Comparison of ENCODE assay signal across 20 cellular contexts in genomic region chr6:44935693-44936300, GRCh38.
DNase-seq lines count a peak whose midpoint lies in the region; ATAC-seq, FAIRE-seq and TF ChIP-seq lines count a peak whose summit lies in the region.
"Had no signal": no experiment of that assay in that cellular context is flagged by ENCODE, and none has a peak within 500 bp of the region (broad histone marks: within the 10 kb centered on the region; RNA-seq: fewer than 3 reads in every experiment).

No MANE protein-coding gene starts in this region.

- peaks cover 45% of the 10 kb centered on the region for H3K4me1 Mint-ChIP-seq in activated naive CD4-positive, alpha-beta T cell treated with anti-CD3 and anti-CD28 coated beads for 36 hours (ENCODE audit: low read depth)
- H3K4me1 Mint-ChIP-seq in T-helper 1 cell treated with Interleukin-12 subunit alpha and Interleukin-12 subunit beta and Interleukin-4 antibody, amounts not matched to agents 30 μg/mL and 1 μg/mL, for 36 hours (ENCODE audit: low read depth) = peaks cover 32% of the 10 kb centered on the region

- no peak overlapping the region for H3K4me3 ChIP-seq in bronchial epithelial cell (ENCODE audit: low read depth, low read length)
- H3K4me3 ChIP-seq: gastroesophageal sphincter had no signal

- TF ChIP-seq CTCF in bronchial epithelial cell (IDR thresholded peaks at IDR 0.05; ENCODE audit: insufficient read depth, low read length, severe bottlenecking) = no peak

- H3K4me3 Mint-ChIP-seq in activated naive CD4-positive, alpha-beta T cell treated with anti-CD3 and anti-CD28 coated beads for 36 hours = no peak overlapping the region
- H3K4me3 Mint-ChIP-seq in T-helper 1 cell treated with Interleukin-12 subunit alpha and Interleukin-12 subunit beta and Interleukin-4 antibody, amounts not matched to agents 30 μg/mL and 1 μg/mL, for 36 hours = peak overlapping the region; percentile 68
- H3K4me3 Mint-ChIP-seq: IgD-negative memory B cell, mesothelial cell of epicardium, type B pancreatic cell had no signal

- CTCF ChIA-PET in activated naive CD4-positive, alpha-beta T cell treated with anti-CD3 and anti-CD28 coated beads for 36 hours (lab: Charles Lee) = interaction anchor here (0.5 to 0.7 kb wide), 2 partner anchors 230 to 1153 kb away, joined by 3 read pairs; no protein-coding TSS in a partner anchor

- no peaks in the 10 kb centered on the region for H3K36me3 ChIP-seq in bronchial epithelial cell (ENCODE audit: control insufficient read depth, insufficient read depth, low read length)
- H3K36me3 ChIP-seq: gastroesophageal sphincter, neutrophil had no signal

- FAIRE-seq in bronchial epithelial cell (lab: Jason Lieb, UNC) = peak; percentile 50

- H3K36me3 Mint-ChIP-seq in activated naive CD4-positive, alpha-beta T cell treated with anti-CD3 and anti-CD28 coated beads for 36 hours (ENCODE audit: low read depth) = peaks cover 14% of the 10 kb centered on the region
- H3K36me3 Mint-ChIP-seq in T-helper 1 cell treated with Interleukin-12 subunit alpha and Interleukin-12 subunit beta and Interleukin-4 antibody, amounts not matched to agents 30 μg/mL and 1 μg/mL, for 36 hours (ENCODE audit: low read depth) = peaks cover 6% of the 10 kb centered on the region

- no peaks in the 10 kb centered on the region for H3K27me3 Mint-ChIP-seq in activated naive CD4-positive, alpha-beta T cell treated with anti-CD3 and anti-CD28 coated beads for 36 hours (ENCODE audit: low read depth)
- no peaks in the 10 kb centered on the region for H3K27me3 Mint-ChIP-seq in T-helper 1 cell treated with Interleukin-12 subunit alpha and Interleukin-12 subunit beta and Interleukin-4 antibody, amounts not matched to agents 30 μg/mL and 1 μg/mL, for 36 hours (ENCODE audit: low read depth)
- H3K27me3 Mint-ChIP-seq: IgD-negative memory B cell, type B pancreatic cell had no signal

- H3K9me3 Mint-ChIP-seq in activated naive CD4-positive, alpha-beta T cell treated with anti-CD3 and anti-CD28 coated beads for 36 hours = peaks cover 9% of the 10 kb centered on the region
- H3K9me3 Mint-ChIP-seq in T-helper 1 cell treated with Interleukin-12 subunit alpha and Interleukin-12 subunit beta and Interleukin-4 antibody, amounts not matched to agents 30 μg/mL and 1 μg/mL, for 36 hours = peaks cover 11% of the 10 kb centered on the region

- no peaks in the 10 kb centered on the region for H3K27me3 ChIP-seq in bronchial epithelial cell (ENCODE audit: control insufficient read depth, insufficient read depth, low read length)
- H3K27me3 ChIP-seq: gastroesophageal sphincter, neutrophil had no signal

- ATAC-seq in left lobe of liver (no peak), GM19452 (IDR thresholded peaks at IDR 0.05; ENCODE audit: unreplicated experiment) (no peak)
- ATAC-seq: esophagus mucosa, gastroesophageal sphincter, left colon had no signal

- intact Hi-C loops in activated naive CD4-positive, alpha-beta T cell treated with anti-CD3 and anti-CD28 coated beads for 36 hours (cut with micrococcal nuclease) = loop anchor here (1.0 to 10.0 kb wide), 4 partner anchors 10 to 1079 kb away; partner anchors contain the start of gene CLIC5

- H3K27ac Mint-ChIP-seq in activated naive CD4-positive, alpha-beta T cell treated with anti-CD3 and anti-CD28 coated beads for 36 hours = peak overlapping the region; percentile 0
- H3K27ac Mint-ChIP-seq in T-helper 1 cell treated with Interleukin-12 subunit alpha and Interleukin-12 subunit beta and Interleukin-4 antibody, amounts not matched to agents 30 μg/mL and 1 μg/mL, for 36 hours = peak overlapping the region; percentile 88
- H3K27ac Mint-ChIP-seq: IgD-negative memory B cell, mesothelial cell of epicardium, type B pancreatic cell had no signal

- DNase-seq in activated naive CD4-positive, alpha-beta T cell treated with anti-CD3 and anti-CD28 coated beads for 36 hours = no peak
- DNase-seq in activated naive CD4-positive, alpha-beta T cell (lab: John Stamatoyannopoulos, UW) = no peak
- no peak for DNase-seq in bronchial epithelial cell (ENCODE audit: low read depth)
- no peak for DNase-seq in left lobe of liver (ENCODE audit: low spot score)
- DNase-seq in D341Med (ENCODE audit: low spot score) = no peak
- no peak for DNase-seq in NCI-H748 treated with DMSO at 0.1 percent for 48 hours (lab: John Stamatoyannopoulos, UW)
- DNase-seq: caudate nucleus; left colon; MV-4-11; NCI-H446; retina; stimulated activated naive CD4-positive, alpha-beta T cell treated with Interleukin-2 at 50 U/mL for 16 hours had no signal
